ENCODE assay signal across 1 cellular context in genomic region chr1:25338188-25338981, GRCh38.
TF ChIP-seq lines count a peak whose summit lies in the region.

TMEM50A (plus strand) TSS chr1:25338334; CDS start chr1:25340487, 2,153 bp downstream.

TF ChIP-seq in K562, 482 proteins besides CTCF, POLR2A, EP300 and RAD21 (continued from another document and continues in another):
- TF ChIP-seq, protein P1, sequence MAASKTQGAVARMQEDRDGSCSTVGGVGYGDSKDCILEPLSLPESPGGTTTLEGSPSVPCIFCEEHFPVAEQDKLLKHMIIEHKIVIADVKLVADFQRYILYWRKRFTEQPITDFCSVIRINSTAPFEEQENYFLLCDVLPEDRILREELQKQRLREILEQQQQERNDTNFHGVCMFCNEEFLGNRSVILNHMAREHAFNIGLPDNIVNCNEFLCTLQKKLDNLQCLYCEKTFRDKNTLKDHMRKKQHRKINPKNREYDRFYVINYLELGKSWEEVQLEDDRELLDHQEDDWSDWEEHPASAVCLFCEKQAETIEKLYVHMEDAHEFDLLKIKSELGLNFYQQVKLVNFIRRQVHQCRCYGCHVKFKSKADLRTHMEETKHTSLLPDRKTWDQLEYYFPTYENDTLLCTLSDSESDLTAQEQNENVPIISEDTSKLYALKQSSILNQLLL (CRISPR knock-in tag; IDR thresholded peaks at IDR 0.05; ENCODE audit: borderline replicate concordance) = no peak
- TF ChIP-seq MYC (IDR thresholded peaks at IDR 0.05; ENCODE audit: low read depth, low read length) = peak; percentile 45
- peak; percentile 58; the same call in 1 of the 2 replicates for TF ChIP-seq MYC (CRISPR knock-in tag; IDR thresholded peaks at IDR 0.05; ENCODE audit: borderline replicate concordance, low read depth)
- peak; percentile 85 for TF ChIP-seq EP400 (IDR thresholded peaks at IDR 0.05)
- no peak for TF ChIP-seq PURB (CRISPR knock-in tag; IDR thresholded peaks at IDR 0.05; ENCODE audit: low read depth)
- TF ChIP-seq NCOA1 (IDR thresholded peaks at IDR 0.05; ENCODE audit: low read depth) = peak; percentile 47; the same call in 1 of the 2 replicates
- TF ChIP-seq USF2 (CRISPR knock-in tag; IDR thresholded peaks at IDR 0.05) = no peak
- no peak for TF ChIP-seq NEUROD1 (IDR thresholded peaks at IDR 0.05; ENCODE audit: borderline replicate concordance, low read depth, low read length, partially characterized antibody)
- TF ChIP-seq, protein P2, sequence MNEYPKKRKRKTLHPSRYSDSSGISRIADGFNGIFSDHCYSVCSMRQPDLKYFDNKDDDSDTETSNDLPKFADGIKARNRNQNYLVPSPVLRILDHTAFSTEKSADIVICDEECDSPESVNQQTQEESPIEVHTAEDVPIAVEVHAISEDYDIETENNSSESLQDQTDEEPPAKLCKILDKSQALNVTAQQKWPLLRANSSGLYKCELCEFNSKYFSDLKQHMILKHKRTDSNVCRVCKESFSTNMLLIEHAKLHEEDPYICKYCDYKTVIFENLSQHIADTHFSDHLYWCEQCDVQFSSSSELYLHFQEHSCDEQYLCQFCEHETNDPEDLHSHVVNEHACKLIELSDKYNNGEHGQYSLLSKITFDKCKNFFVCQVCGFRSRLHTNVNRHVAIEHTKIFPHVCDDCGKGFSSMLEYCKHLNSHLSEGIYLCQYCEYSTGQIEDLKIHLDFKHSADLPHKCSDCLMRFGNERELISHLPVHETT (CRISPR knock-in tag; conservative IDR thresholded peaks at IDR 0.05 in 1 of 2, IDR thresholded peaks at IDR 0.05 in 1 of 2) = peak in 1 of 2 experiments; percentile 81; a peak in 2 of 4 replicates
- TF ChIP-seq SMARCB1 (IDR thresholded peaks at IDR 0.05; ENCODE audit: insufficient read length, low read depth) = no peak
- TF ChIP-seq RAD51 (IDR thresholded peaks at IDR 0.05; ENCODE audit: borderline replicate concordance, low read depth) = no peak
- TF ChIP-seq PYGO2 (tag; IDR thresholded peaks at IDR 0.05) = no peak
- peak; percentile 64 for TF ChIP-seq TAF1 (IDR thresholded peaks at IDR 0.05; ENCODE audit: control insufficient read depth, extremely low read depth, insufficient read depth, low read length, severe bottlenecking)
- peak; percentile 68; the same call in 1 of the 2 replicates for TF ChIP-seq ZNF165 (CRISPR knock-in tag; IDR thresholded peaks at IDR 0.05; ENCODE audit: borderline replicate concordance)
- TF ChIP-seq, protein P3, sequence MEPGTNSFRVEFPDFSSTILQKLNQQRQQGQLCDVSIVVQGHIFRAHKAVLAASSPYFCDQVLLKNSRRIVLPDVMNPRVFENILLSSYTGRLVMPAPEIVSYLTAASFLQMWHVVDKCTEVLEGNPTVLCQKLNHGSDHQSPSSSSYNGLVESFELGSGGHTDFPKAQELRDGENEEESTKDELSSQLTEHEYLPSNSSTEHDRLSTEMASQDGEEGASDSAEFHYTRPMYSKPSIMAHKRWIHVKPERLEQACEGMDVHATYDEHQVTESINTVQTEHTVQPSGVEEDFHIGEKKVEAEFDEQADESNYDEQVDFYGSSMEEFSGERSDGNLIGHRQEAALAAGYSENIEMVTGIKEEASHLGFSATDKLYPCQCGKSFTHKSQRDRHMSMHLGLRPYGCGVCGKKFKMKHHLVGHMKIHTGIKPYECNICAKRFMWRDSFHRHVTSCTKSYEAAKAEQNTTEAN (CRISPR knock-in tag; IDR thresholded peaks at IDR 0.05) = 0 out of 2 replicates have a peak, but pooled peaks have one; percentile 14
- peak; percentile 48 for TF ChIP-seq LCOR (CRISPR knock-in tag; IDR thresholded peaks at IDR 0.05)
- TF ChIP-seq E2F5 (CRISPR knock-in tag; IDR thresholded peaks at IDR 0.05) = 0 out of 2 replicates have a peak, but pooled peaks have one; percentile 27
- no peak for TF ChIP-seq MCM3 (IDR thresholded peaks at IDR 0.05)
- TF ChIP-seq KLF16 (IDR thresholded peaks at IDR 0.05) = no peak
- TF ChIP-seq RBBP5 (IDR thresholded peaks at IDR 0.05; ENCODE audit: borderline replicate concordance, insufficient read depth, low read length, poor library complexity, severe bottlenecking) = peak; percentile 84
- no peak for TF ChIP-seq ELK3 (CRISPR knock-in tag; IDR thresholded peaks at IDR 0.05)
- TF ChIP-seq BCOR (IDR thresholded peaks at IDR 0.05) = peak; percentile 64; the same call in 1 of the 2 replicates
- no peak for TF ChIP-seq BMI1 (IDR thresholded peaks at IDR 0.05; ENCODE audit: low read length)
- no peak for TF ChIP-seq XRCC4 (IDR thresholded peaks at IDR 0.05; ENCODE audit: extremely low read depth, insufficient read depth, insufficient read length)
- no peak for TF ChIP-seq ZNF586 (CRISPR knock-in tag; conservative IDR thresholded peaks at IDR 0.05)
- no peak; the same call in 1 of the 2 replicates for TF ChIP-seq MGA (IDR thresholded peaks at IDR 0.05)
- TF ChIP-seq CAMTA2 (CRISPR knock-in tag; conservative IDR thresholded peaks at IDR 0.05) = 0 out of 2 replicates have a peak, but pooled peaks have one; percentile 26
- TF ChIP-seq CXXC5 (CRISPR knock-in tag; IDR thresholded peaks at IDR 0.05) = peak; percentile 80
- TF ChIP-seq CREB3L1 (IDR thresholded peaks at IDR 0.05; ENCODE audit: borderline replicate concordance, low read depth) = peak; percentile 39; the same call in 1 of the 2 replicates
- peak; percentile 86 for TF ChIP-seq POLR2G (IDR thresholded peaks at IDR 0.05; ENCODE audit: low read depth, low read length)
- TF ChIP-seq RFX7 (CRISPR knock-in tag; IDR thresholded peaks at IDR 0.05) = no peak
- peak; percentile 74 for TF ChIP-seq CTBP1 (IDR thresholded peaks at IDR 0.05; ENCODE audit: borderline replicate concordance)
- TF ChIP-seq FOXJ2 (tag; IDR thresholded peaks at IDR 0.05) = peak; percentile 67; the same call in 1 of the 2 replicates
- 0 out of 2 replicates have a peak, but pooled peaks have one; percentile 20 for TF ChIP-seq OTX1 (CRISPR knock-in tag; IDR thresholded peaks at IDR 0.05)
- no peak for TF ChIP-seq ATF1 (CRISPR knock-in tag; IDR thresholded peaks at IDR 0.05)
- peak; percentile 65 for TF ChIP-seq ATF1 (tag; IDR thresholded peaks at IDR 0.05)
- no peak for TF ChIP-seq CCAR2 (IDR thresholded peaks at IDR 0.05; ENCODE audit: low read depth, low read length)
- no peak for TF ChIP-seq ZC3H11A (IDR thresholded peaks at IDR 0.05; ENCODE audit: low read depth, low read length)
